ENCODE assay signal across 9 cellular contexts in genomic region chr5:151684690-151685361, GRCh38. TPM values are rescaled to one million over a fixed set of nuclear protein-coding genes. Genes with fewer than 3 reads are reported as not detected.
A peak's percentile ranks its signal among the peaks of the same experiment; 100 is the strongest.
DNase-seq lines count a peak whose midpoint lies in the region; ATAC-seq, FAIRE-seq and TF ChIP-seq lines count a peak whose summit lies in the region.
"Had no signal": no experiment of that assay in that cellular context is flagged by ENCODE, and none has a peak within 500 bp of the region (broad histone marks: within the 10 kb centered on the region; RNA-seq: fewer than 3 reads in every experiment).

No MANE protein-coding gene starts in this region.

- peak; percentile 21 for TF ChIP-seq CTCF in kidney epithelial cell (IDR thresholded peaks at IDR 0.05; ENCODE audit: insufficient read depth, low read length, poor library complexity, severe bottlenecking)
- no peak for TF ChIP-seq CTCF in D721Med (IDR thresholded peaks at IDR 0.05; ENCODE audit: insufficient read depth, missing control alignments)

- DNase-seq in DMS 273 (lab: John Stamatoyannopoulos, UW; ENCODE audit: unreplicated experiment): peak; percentile 66
- DNase-seq in DMS 273 treated with DMSO at 0.1 percent for 48 hours (lab: John Stamatoyannopoulos, UW): no peak
- DNase-seq in brain pericyte (ENCODE audit: low read depth, low spot score): peak; percentile 80
- peak; percentile 83 for DNase-seq in kidney epithelial cell (ENCODE audit: low read depth)
- DNase-seq in D721Med (ENCODE audit: insufficient read length, low spot score): no peak

- no peak for FAIRE-seq in D721Med (lab: Jason Lieb, UNC)

- peaks cover 2% of the 10 kb centered on the region for H3K36me3 ChIP-seq in kidney epithelial cell (ENCODE audit: control insufficient read depth, insufficient read depth, low read length)
- H3K36me3 ChIP-seq in thymus (ENCODE audit: control insufficient read depth, insufficient read depth): no peaks in the 10 kb centered on the region

- WGBS in thymus: 86% methylated on average over 8 of the region's 8 CpGs

- H3K4me3 ChIP-seq in kidney epithelial cell (ENCODE audit: low read depth, low read length) (peak overlapping the region; percentile 88), thymus (ENCODE audit: low read length) (no peak overlapping the region)

- peak overlapping the region; percentile 10 for H3K27ac ChIP-seq in thymus (ENCODE audit: low read depth)
- H3K27ac ChIP-seq: 22Rv1 had no signal

- H3K9me3 ChIP-seq in thymus (ENCODE audit: control insufficient read depth): no peaks in the 10 kb centered on the region

- no peaks in the 10 kb centered on the region for H3K27me3 ChIP-seq in kidney epithelial cell (ENCODE audit: control insufficient read depth, insufficient read depth, low read length)
- no peaks in the 10 kb centered on the region for H3K27me3 ChIP-seq in thymus (ENCODE audit: control insufficient read depth, insufficient read depth)

- no peak for ATAC-seq in GM18519 (IDR thresholded peaks at IDR 0.05; ENCODE audit: low FRiP score, unreplicated experiment)
- no peak for ATAC-seq in activated CD4-positive, CD25-positive, alpha-beta regulatory T cell treated with anti-CD3 and anti-CD28 coated beads, Interleukin-2, amount 50 U/mL, for 24 hours

- H3K4me1 ChIP-seq in thymus (ENCODE audit: control insufficient read depth, insufficient read depth, low read length): no peaks in the 10 kb centered on the region

RNA-seq across cellular contexts. Expression of gene SPARC, which starts 1.9 kb away (rescaled TPM):
- 139 and 140 TPM in 2 replicates for total RNA-seq in kidney epithelial cell
- 183 TPM for polyA plus RNA-seq in thymus

Comparison
In these comparisons a context has a peak if more than half of its experiments do, and no peak if none do; other contexts are left out.
1. DNase-seq: peak in DMS 273 (single experiment), brain pericyte (single experiment) and kidney epithelial cell (single experiment); none in DMS 273 treated with DMSO at 0.1 percent for 48 hours (single experiment) and D721Med (single experiment).